Comparison of ENCODE assay signal across 15 cellular contexts in the genomic region with DNA sequence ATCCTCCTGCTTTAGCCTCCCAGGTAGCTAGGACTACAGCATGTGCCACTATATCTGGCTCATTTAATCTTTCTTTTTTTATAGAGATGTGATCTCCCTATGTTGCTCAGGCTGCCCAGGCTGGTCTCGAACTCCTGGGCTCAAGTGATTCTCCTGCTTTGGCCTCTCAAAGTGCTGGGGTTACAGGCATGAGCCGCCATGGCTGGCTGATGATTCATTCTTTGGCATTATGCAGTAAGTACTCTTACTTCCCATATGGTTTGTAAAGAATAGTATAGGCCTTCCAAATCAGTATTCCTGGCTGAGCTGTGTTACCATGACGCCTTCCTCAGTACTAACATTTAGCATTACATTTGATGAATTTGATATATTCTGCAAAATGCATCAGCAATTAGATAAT. TPM values are rescaled to one million over a fixed set of nuclear protein-coding genes. Genes with fewer than 3 reads are reported as not detected.
DNase-seq lines count a peak whose midpoint lies in the region; ATAC-seq and TF ChIP-seq lines count a peak whose summit lies in the region.
"Had no signal": no experiment of that assay in that cellular context is flagged by ENCODE, and none has a peak within 500 bp of the region (broad histone marks: within the 10 kb centered on the region; RNA-seq: fewer than 3 reads in every experiment).

No MANE protein-coding gene starts in this region.

- no peak for TF ChIP-seq CTCF in cardiac fibroblast (IDR thresholded peaks at IDR 0.05; ENCODE audit: low read depth, low read length)
- TF ChIP-seq CTCF in testis (IDR thresholded peaks at IDR 0.05): no peak

- no peaks in the 10 kb centered on the region for H3K9me3 Mint-ChIP-seq in activated T-cell treated with anti-CD3 and anti-CD28 coated beads, Interleukin-2, amount 50 U/mL, for 72 hours
- no peaks in the 10 kb centered on the region for H3K9me3 Mint-ChIP-seq in activated T-cell treated with anti-CD3 and anti-CD28 coated beads, Interleukin-2, amount 50 U/mL, for 4 hours
- H3K9me3 Mint-ChIP-seq in stimulated activated effector memory CD8-positive, alpha-beta T cell treated with anti-CD3 and anti-CD28 coated beads, Interleukin-12 subunit alpha, Interleukin-12 subunit beta, amount 100 ng/mL, for 72 hours: peaks cover 4% of the 10 kb centered on the region
- H3K9me3 Mint-ChIP-seq: brain, HFFc6 had no signal

- H3K27me3 Mint-ChIP-seq in activated T-cell treated with anti-CD3 and anti-CD28 coated beads, Interleukin-2, amount 50 U/mL, for 72 hours (ENCODE audit: low read depth): no peaks in the 10 kb centered on the region
- H3K27me3 Mint-ChIP-seq in activated T-cell treated with anti-CD3 and anti-CD28 coated beads, Interleukin-2, amount 50 U/mL, for 4 hours (ENCODE audit: low read depth): no peaks in the 10 kb centered on the region
- H3K27me3 Mint-ChIP-seq: brain had no signal

- H3K4me3 ChIP-seq in cardiac fibroblast (replicated peaks in 1 of 2; ENCODE audit: low read depth in 2 of 2, low read length in 2 of 2): no peak overlapping the region
- H3K4me3 ChIP-seq in HAP-1: no peak overlapping the region
- H3K4me3 ChIP-seq in testis: no peak overlapping the region
- H3K4me3 ChIP-seq: skin epidermis had no signal

- no peaks in the 10 kb centered on the region for H3K9me3 ChIP-seq in HAP-1
- no peaks in the 10 kb centered on the region for H3K9me3 ChIP-seq in testis

- no peak for ATAC-seq in activated T-cell treated with anti-CD3 and anti-CD28 coated beads, Interleukin-2, amount 50 U/mL, for 72 hours (replicated peaks in 1 of 2)
- no peak for ATAC-seq in activated T-cell treated with anti-CD3 and anti-CD28 coated beads, Interleukin-2, amount 50 U/mL, for 4 hours
- ATAC-seq in stimulated activated effector memory CD8-positive, alpha-beta T cell treated with anti-CD3 and anti-CD28 coated beads, Interleukin-12 subunit alpha, Interleukin-12 subunit beta, amount 100 ng/mL, for 72 hours: no peak

- no peaks in the 10 kb centered on the region for H3K36me3 Mint-ChIP-seq in activated T-cell treated with anti-CD3 and anti-CD28 coated beads, Interleukin-2, amount 50 U/mL, for 72 hours (ENCODE audit: insufficient read depth in 2 of 2)
- H3K36me3 Mint-ChIP-seq in activated T-cell treated with anti-CD3 and anti-CD28 coated beads, Interleukin-2, amount 50 U/mL, for 4 hours (ENCODE audit: insufficient read depth): no peaks in the 10 kb centered on the region
- H3K36me3 Mint-ChIP-seq in stimulated activated effector memory CD8-positive, alpha-beta T cell treated with anti-CD3 and anti-CD28 coated beads, Interleukin-12 subunit alpha, Interleukin-12 subunit beta, amount 100 ng/mL, for 72 hours: peaks cover 9% of the 10 kb centered on the region
- H3K36me3 Mint-ChIP-seq: brain had no signal

- peaks cover 50% of the 10 kb centered on the region for H3K4me1 Mint-ChIP-seq in activated T-cell treated with anti-CD3 and anti-CD28 coated beads, Interleukin-2, amount 50 U/mL, for 72 hours (ENCODE audit: low read depth)
- H3K4me1 Mint-ChIP-seq in activated T-cell treated with anti-CD3 and anti-CD28 coated beads, Interleukin-2, amount 50 U/mL, for 4 hours (ENCODE audit: low read depth): peaks cover 33% of the 10 kb centered on the region
- peaks cover 42% of the 10 kb centered on the region for H3K4me1 Mint-ChIP-seq in stimulated activated effector memory CD8-positive, alpha-beta T cell treated with anti-CD3 and anti-CD28 coated beads, Interleukin-12 subunit alpha, Interleukin-12 subunit beta, amount 100 ng/mL, for 72 hours

- intact Hi-C loops in testis (cut with DNase I; ENCODE audit: low total_unique reads): no loop called here

- in situ Hi-C loops in HAP-1 (cut with MboI; ENCODE audit: low sequenced_read_pairs): no loop called here

- H3K36me3 ChIP-seq in HAP-1 (replicated peaks) (no peaks in the 10 kb centered on the region), testis (ENCODE audit: low read depth, missing control alignments) (no peaks in the 10 kb centered on the region)

- H3K27me3 ChIP-seq in HAP-1 (ENCODE audit: low read depth) (no peaks in the 10 kb centered on the region), testis (no peaks in the 10 kb centered on the region)

- peak overlapping the region; percentile 61 to 71 for H3K4me3 Mint-ChIP-seq in activated T-cell treated with anti-CD3 and anti-CD28 coated beads, Interleukin-2, amount 50 U/mL, for 72 hours
- no peak overlapping the region for H3K4me3 Mint-ChIP-seq in activated T-cell treated with anti-CD3 and anti-CD28 coated beads, Interleukin-2, amount 50 U/mL, for 4 hours
- H3K4me3 Mint-ChIP-seq in stimulated activated effector memory CD8-positive, alpha-beta T cell treated with anti-CD3 and anti-CD28 coated beads, Interleukin-12 subunit alpha, Interleukin-12 subunit beta, amount 100 ng/mL, for 72 hours: peak overlapping the region; percentile 68
- H3K4me3 Mint-ChIP-seq: brain, HFFc6 had no signal

- peak overlapping the region; percentile 86 for H3K27ac Mint-ChIP-seq in activated T-cell treated with anti-CD3 and anti-CD28 coated beads, Interleukin-2, amount 50 U/mL, for 72 hours
- peak overlapping the region; percentile 99 for H3K27ac Mint-ChIP-seq in stimulated activated effector memory CD8-positive, alpha-beta T cell treated with anti-CD3 and anti-CD28 coated beads, Interleukin-12 subunit alpha, Interleukin-12 subunit beta, amount 100 ng/mL, for 72 hours
- H3K27ac Mint-ChIP-seq: HFFc6 had no signal

- H3K4me1 ChIP-seq in HAP-1 (no peaks in the 10 kb centered on the region), testis (no peaks in the 10 kb centered on the region)

- DNase-seq in activated T-cell treated with anti-CD3 and anti-CD28 coated beads, Interleukin-2, amount 50 U/mL, for 72 hours: peak; percentile 18 to 29
- DNase-seq in activated T-cell treated with anti-CD3 and anti-CD28 coated beads, Interleukin-2, amount 50 U/mL, for 4 hours: no peak
- DNase-seq in RKO (ENCODE audit: low spot score): peak; percentile 30
- peak; percentile 39 to 42 for DNase-seq in cardiac fibroblast (ENCODE audit: low read depth in 2 of 2)
- peak in 1 of 2 donors; percentile 60 for DNase-seq in stimulated activated effector memory CD8-positive, alpha-beta T cell treated with anti-CD3 and anti-CD28 coated beads, Interleukin-12 subunit alpha, Interleukin-12 subunit beta, amount 100 ng/mL, for 72 hours (ENCODE audit: low spot score in 2 of 2)
- DNase-seq in HAP-1 (ENCODE audit: low spot score in 2 of 2): no peak
- DNase-seq in NOMO-1 treated with DMSO at 0.1 percent for 48 hours (lab: John Stamatoyannopoulos, UW; ENCODE audit: unreplicated experiment): no peak
- DNase-seq in testis: no peak
- DNase-seq: DMS 273 treated with DMSO at 0.1 percent for 48 hours; effector CD8-positive, alpha-beta T cell; HFFc6; NCI-H82; SIG-M5 had no signal

- no peak for TF ChIP-seq POLR2A in testis (IDR thresholded peaks at IDR 0.05)

- no peak overlapping the region for H3K27ac ChIP-seq in testis

- 87 to 95% methylated on average over 3 of the region's 3 CpGs for WGBS in testis, 2 donors

RNA-seq across cellular contexts. Expression of gene MIA2, which starts 3.3 kb away (rescaled TPM):
- total RNA-seq in activated T-cell treated with anti-CD3 and anti-CD28 coated beads, Interleukin-2, amount 50 U/mL, for 72 hours: 10 to 100 TPM; 54.5 to 56.7 TPM
- 10 to 100 TPM; 14.7 to 19.7 (median 14.8) TPM for total RNA-seq in activated T-cell treated with anti-CD3 and anti-CD28 coated beads, Interleukin-2, amount 50 U/mL, for 4 hours
- total RNA-seq in testis: 10 to 100 TPM; 32.3 to 40.8 TPM
- 25.2 TPM for polyA plus RNA-seq in testis (ENCODE audit: insufficient read depth, low read depth, low replicate concordance)

RNA-seq across cellular contexts. Expression of gene PNN, which starts 55.4 kb away (rescaled TPM):
- 100 to 1,000 TPM; 102 to 130 TPM for total RNA-seq in activated T-cell treated with anti-CD3 and anti-CD28 coated beads, Interleukin-2, amount 50 U/mL, for 72 hours
- total RNA-seq in activated T-cell treated with anti-CD3 and anti-CD28 coated beads, Interleukin-2, amount 50 U/mL, for 4 hours: 100 to 1,000 TPM in 2 of 3 donors, 10 to 100 TPM in 1; 99.2 to 107 (median 106) TPM
- total RNA-seq in testis: 10 to 100 TPM; 54.1 to 78.5 TPM
- 32.5 TPM for polyA plus RNA-seq in testis (ENCODE audit: insufficient read depth, low read depth, low replicate concordance)

Comparison
In these comparisons a context has a peak if more than half of its experiments do, and no peak if none do; other contexts are left out.
1. DNase-seq: peak in activated T-cell treated with anti-CD3 and anti-CD28 coated beads, Interleukin-2, amount 50 U/mL, for 72 hours (2 of 2), RKO (single experiment) and cardiac fibroblast (2 of 2); none in activated T-cell treated with anti-CD3 and anti-CD28 coated beads, Interleukin-2, amount 50 U/mL, for 4 hours (single experiment), HAP-1 (0 of 2), NOMO-1 treated with DMSO at 0.1 percent for 48 hours (single experiment) and testis (single experiment).